In genomic region chr3:196080517-196080841, GRCh38 we compare ENCODE assay signal across 9 cellular contexts. TPM values are rescaled to one million over a fixed set of nuclear protein-coding genes. Genes with fewer than 3 reads are reported as not detected.
DNase-seq lines count a peak whose midpoint lies in the region; ATAC-seq and TF ChIP-seq lines count a peak whose summit lies in the region.
"Had no signal": no experiment of that assay in that cellular context is flagged by ENCODE, and none has a peak within 500 bp of the region (broad histone marks: within the 10 kb centered on the region; RNA-seq: fewer than 3 reads in every experiment).

No MANE protein-coding gene starts in this region.

- H3K4me2 ChIP-seq in BLaER1 = peak overlapping the region; percentile 95

- DNase-seq in LoVo (ENCODE audit: low spot score) (peak; percentile 26), colonic mucosa (peak; percentile 49), GM13976 (ENCODE audit: low spot score) (no peak), AML-193 (lab: John Stamatoyannopoulos, UW) (no peak)
- DNase-seq in natural killer cell treated with Interleukin-12 subunit alpha and Interleukin-12 subunit beta and Interleukin-15 and Interleukin-18, amount 100 ng/mL, for 72 hours (ENCODE audit: low spot score) = no peak
- DNase-seq: stimulated activated CD4-positive, alpha-beta T cell treated with anti-CD3 and anti-CD28 coated beads, Interleukin-1b, Interleukin-23, amount 100 ng/mL, for 48 hours had no signal

- H3K4me3 Mint-ChIP-seq in natural killer cell treated with Interleukin-12 subunit alpha and Interleukin-12 subunit beta and Interleukin-15 and Interleukin-18, amount 100 ng/mL, for 72 hours = peak overlapping the region; percentile 92

- peaks cover 22% of the 10 kb centered on the region for H3K36me3 ChIP-seq in BLaER1
- no peaks in the 10 kb centered on the region for H3K36me3 ChIP-seq in colonic mucosa

- peaks cover 62% of the 10 kb centered on the region for H4K20me1 ChIP-seq in BLaER1

- TF ChIP-seq CTCF in colonic mucosa (IDR thresholded peaks at IDR 0.05) = no peak
- TF ChIP-seq CTCF in GM13976 (IDR thresholded peaks at IDR 0.05; ENCODE audit: borderline replicate concordance, control extremely low read depth, extremely low read depth, insufficient read depth, missing control alignments) = no peak

- in situ Hi-C loops in GM13976 (cut with MboI; ENCODE audit: low sequenced_read_pairs, unreplicated experiment) = no loop called here

- H3K4me3 ChIP-seq in BLaER1 = peak overlapping the region; percentile 86
- peak overlapping the region; percentile 87 for H3K4me3 ChIP-seq in colonic mucosa

- H3K27me3 Mint-ChIP-seq in natural killer cell treated with Interleukin-12 subunit alpha and Interleukin-12 subunit beta and Interleukin-15 and Interleukin-18, amount 100 ng/mL, for 72 hours = no peaks in the 10 kb centered on the region

- H3K4me1 Mint-ChIP-seq in natural killer cell treated with Interleukin-12 subunit alpha and Interleukin-12 subunit beta and Interleukin-15 and Interleukin-18, amount 100 ng/mL, for 72 hours (ENCODE audit: low read depth in 2 of 2) = peaks cover 28 to 42% of the 10 kb centered on the region in 2 donors

- H3K36me3 Mint-ChIP-seq in natural killer cell treated with Interleukin-12 subunit alpha and Interleukin-12 subunit beta and Interleukin-15 and Interleukin-18, amount 100 ng/mL, for 72 hours = peaks cover 24% of the 10 kb centered on the region

- intact Hi-C loops in colonic mucosa (cut with DNase I) = no loop called here

- H3K27ac Mint-ChIP-seq in natural killer cell treated with Interleukin-12 subunit alpha and Interleukin-12 subunit beta and Interleukin-15 and Interleukin-18, amount 100 ng/mL, for 72 hours = peak overlapping the region; percentile 86 to 93

- H3K4me1 ChIP-seq in BLaER1 (peaks cover 45% of the 10 kb centered on the region), colonic mucosa (peaks cover 6% of the 10 kb centered on the region)

- H3K9ac ChIP-seq in BLaER1 = peak overlapping the region; percentile 95
- peak overlapping the region; percentile 99 for H3K9ac ChIP-seq in colonic mucosa (ENCODE audit: low read depth in 2 of 2, low read length in 2 of 2)

- H3K9me3 Mint-ChIP-seq in natural killer cell treated with Interleukin-12 subunit alpha and Interleukin-12 subunit beta and Interleukin-15 and Interleukin-18, amount 100 ng/mL, for 72 hours = no peaks in the 10 kb centered on the region

- H3K27me3 ChIP-seq in BLaER1 (no peaks in the 10 kb centered on the region), colonic mucosa (no peaks in the 10 kb centered on the region)

- H3K9me3 ChIP-seq in BLaER1 = no peaks in the 10 kb centered on the region
- H3K9me3 ChIP-seq in colonic mucosa = no peaks in the 10 kb centered on the region

- peak overlapping the region; percentile 96 for H3K27ac ChIP-seq in BLaER1
- H3K27ac ChIP-seq in colonic mucosa = peak overlapping the region; percentile 95

- ATAC-seq in natural killer cell treated with Interleukin-12 subunit alpha and Interleukin-12 subunit beta and Interleukin-15 and Interleukin-18, amount 100 ng/mL, for 72 hours = no peak
- ATAC-seq in HG03469 (IDR thresholded peaks at IDR 0.05; ENCODE audit: unreplicated experiment) = no peak
- ATAC-seq in HG03039 (IDR thresholded peaks at IDR 0.05; ENCODE audit: unreplicated experiment) = no peak

RNA-seq across cellular contexts. Expression of gene TFRC, which starts 1.4 kb away (rescaled TPM):
- 100 to 1,000 TPM; 132 to 282 TPM for total RNA-seq in colonic mucosa
- 100 to 1,000 TPM; 395 to 476 TPM for total RNA-seq in natural killer cell treated with Interleukin-12 subunit alpha and Interleukin-12 subunit beta and Interleukin-15 and Interleukin-18, amount 100 ng/mL, for 72 hours

Comparison
In these comparisons a context has a peak if more than half of its experiments do, and no peak if none do; other contexts are left out.
1. DNase-seq: peak in LoVo (single experiment) and colonic mucosa (single experiment); none in natural killer cell treated with Interleukin-12 subunit alpha and Interleukin-12 subunit beta and Interleukin-15 and Interleukin-18, amount 100 ng/mL, for 72 hours (single experiment), GM13976 (single experiment) and AML-193 (0 of 2).